ENCODE assay signal across 18 cellular contexts in the genomic region with DNA sequence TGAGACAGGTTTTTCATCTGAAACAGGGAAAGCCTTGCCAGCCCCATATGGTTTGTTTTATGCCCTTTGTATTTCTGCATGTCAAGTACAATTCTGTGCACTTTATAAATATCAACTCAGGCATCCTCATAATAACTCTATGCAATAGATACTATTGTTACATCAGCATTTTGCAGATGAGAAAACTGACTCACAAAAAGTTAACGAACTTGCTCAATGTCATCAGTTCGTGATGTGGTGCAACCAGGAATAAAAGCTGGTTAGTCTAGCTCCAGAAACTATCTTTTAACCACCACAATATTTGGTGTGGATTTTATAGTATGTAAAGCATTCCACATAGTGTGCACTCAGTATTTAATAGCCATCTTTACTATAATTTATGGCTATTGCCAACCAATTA.
DNase-seq lines count a peak whose midpoint lies in the region; ATAC-seq lines count a peak whose summit lies in the region.
"Had no signal": no experiment of that assay in that cellular context is flagged by ENCODE, and none has a peak within 500 bp of the region (broad histone marks: within the 10 kb centered on the region; RNA-seq: fewer than 3 reads in every experiment).

No MANE protein-coding gene starts in this region.

- CTCF ChIA-PET in activated CD4-positive, alpha-beta T cell treated with anti-CD3 and anti-CD28 coated beads for 36 hours (lab: Charles Lee) = interaction anchor here (1.4 kb wide), 1 partner anchor 65 kb away, joined by 3 read pairs; no protein-coding TSS in a partner anchor

- POLR2A ChIA-PET in activated CD4-positive, alpha-beta T cell treated with anti-CD3 and anti-CD28 coated beads for 36 hours (lab: Charles Lee) = no interaction called here

- H3K9me3 ChIP-seq in HUES6 (ENCODE audit: control insufficient read depth, insufficient read depth, low read depth, low read length) = no peaks in the 10 kb centered on the region
- H3K9me3 ChIP-seq: uterus had no signal

- H3K36me3 Mint-ChIP-seq in activated CD4-positive, alpha-beta T cell treated with anti-CD3 and anti-CD28 coated beads for 36 hours (ENCODE audit: low read depth) = no peaks in the 10 kb centered on the region
- H3K36me3 Mint-ChIP-seq in activated T-cell treated with anti-CD3 and anti-CD28 coated beads, Interleukin-2, amount 50 U/mL, for 72 hours (ENCODE audit: insufficient read depth in 2 of 2) = no peaks in the 10 kb centered on the region
- H3K36me3 Mint-ChIP-seq: naive B cell had no signal

- no peak overlapping the region for H3K4me3 ChIP-seq in HUES6 (ENCODE audit: low read depth, low read length)
- H3K4me3 ChIP-seq: uterus had no signal

- H3K4me1 Mint-ChIP-seq in activated CD4-positive, alpha-beta T cell treated with anti-CD3 and anti-CD28 coated beads for 36 hours = peaks cover 12% of the 10 kb centered on the region
- no peaks in the 10 kb centered on the region for H3K4me1 Mint-ChIP-seq in activated T-cell treated with anti-CD3 and anti-CD28 coated beads, Interleukin-2, amount 50 U/mL, for 72 hours (ENCODE audit: low read depth)
- H3K4me1 Mint-ChIP-seq: central memory CD8-positive, alpha-beta T cell; naive B cell had no signal

- H3K9ac ChIP-seq in HUES6 (ENCODE audit: low read length) = no peak overlapping the region
- H3K9ac ChIP-seq: parathyroid adenoma had no signal

- ATAC-seq in activated CD4-positive, alpha-beta T cell treated with anti-CD3 and anti-CD28 coated beads for 36 hours = no peak
- ATAC-seq in GM21367 (IDR thresholded peaks at IDR 0.05; ENCODE audit: unreplicated experiment) = no peak
- ATAC-seq in activated T-cell treated with anti-CD3 and anti-CD28 coated beads, Interleukin-2, amount 50 U/mL, for 72 hours (replicated peaks in 1 of 2) = no peak

- H3K4me1 ChIP-seq in HUES6 (ENCODE audit: control insufficient read depth, insufficient read depth, low read length) = peaks cover 32% of the 10 kb centered on the region
- H3K4me1 ChIP-seq: parathyroid adenoma, uterus had no signal

- DNase-seq in EH (ENCODE audit: low read depth) (peak; percentile 0), SK-MEL-5 (ENCODE audit: low read depth, low spot score) (peak; percentile 42), fibroblast of peridontal ligament (ENCODE audit: extremely low read depth) (peak; percentile 2), ACHN (no peak)
- DNase-seq in activated CD4-positive, alpha-beta T cell treated with anti-CD3 and anti-CD28 coated beads for 36 hours = no peak
- no peak for DNase-seq in activated T-cell treated with anti-CD3 and anti-CD28 coated beads, Interleukin-2, amount 50 U/mL, for 72 hours
- DNase-seq: AML-193; amniotic stem cell; COR-L47; naive B cell; NCI-H2029; NCI-H510A treated with DMSO at 0.1 percent for 48 hours; stimulated activated CD4-positive, alpha-beta T cell treated with anti-CD3 and anti-CD28 coated beads, Interleukin-2, amount 100 ng/mL, for 48 hours; uterus had no signal

- H3K4me3 Mint-ChIP-seq in activated CD4-positive, alpha-beta T cell treated with anti-CD3 and anti-CD28 coated beads for 36 hours = no peak overlapping the region
- H3K4me3 Mint-ChIP-seq in activated T-cell treated with anti-CD3 and anti-CD28 coated beads, Interleukin-2, amount 50 U/mL, for 72 hours = no peak overlapping the region
- H3K4me3 Mint-ChIP-seq: central memory CD8-positive, alpha-beta T cell; naive B cell had no signal

- H3K27me3 Mint-ChIP-seq in activated CD4-positive, alpha-beta T cell treated with anti-CD3 and anti-CD28 coated beads for 36 hours = no peaks in the 10 kb centered on the region
- H3K27me3 Mint-ChIP-seq in activated T-cell treated with anti-CD3 and anti-CD28 coated beads, Interleukin-2, amount 50 U/mL, for 72 hours (ENCODE audit: low read depth) = no peaks in the 10 kb centered on the region
- H3K27me3 Mint-ChIP-seq: central memory CD8-positive, alpha-beta T cell; naive B cell had no signal

- in situ Hi-C loops in SK-MEL-5 (cut with HindIII; ENCODE audit: low pct_unique_long_range_greater_than_20kb, low sequenced_read_pairs) = no loop called here
- in situ Hi-C loops in ACHN (cut with HindIII; ENCODE audit: low pct_ligation_motif_present, low pct_unique_long_range_greater_than_20kb, low sequenced_read_pairs) = no loop called here

- H3K27ac Mint-ChIP-seq in activated CD4-positive, alpha-beta T cell treated with anti-CD3 and anti-CD28 coated beads for 36 hours = no peak overlapping the region
- H3K27ac Mint-ChIP-seq in activated T-cell treated with anti-CD3 and anti-CD28 coated beads, Interleukin-2, amount 50 U/mL, for 72 hours = no peak overlapping the region
- H3K27ac Mint-ChIP-seq: naive B cell had no signal

- H3K27ac ChIP-seq in HUES6 (ENCODE audit: low read depth, low read length) = peak overlapping the region; percentile 68
- H3K27ac ChIP-seq: parathyroid adenoma, uterus had no signal

- intact Hi-C loops in activated CD4-positive, alpha-beta T cell treated with anti-CD3 and anti-CD28 coated beads for 36 hours (cut with DNase I, micrococcal nuclease) = no loop called here

- H3K9me3 Mint-ChIP-seq in activated CD4-positive, alpha-beta T cell treated with anti-CD3 and anti-CD28 coated beads for 36 hours (ENCODE audit: low read depth) = no peaks in the 10 kb centered on the region
- H3K9me3 Mint-ChIP-seq in activated T-cell treated with anti-CD3 and anti-CD28 coated beads, Interleukin-2, amount 50 U/mL, for 72 hours = peaks cover 0 to 3% of the 10 kb centered on the region in 2 donors

- no peaks in the 10 kb centered on the region for H3K27me3 ChIP-seq in HUES6 (ENCODE audit: control insufficient read depth, insufficient read depth, low read length)
- H3K27me3 ChIP-seq: uterus had no signal

- H3K36me3 ChIP-seq in HUES6 (ENCODE audit: control insufficient read depth, insufficient read depth, low read length) = no peaks in the 10 kb centered on the region
- H3K36me3 ChIP-seq: uterus had no signal

Comparison
In these comparisons a context has a peak if more than half of its experiments do, and no peak if none do; other contexts are left out.
1. DNase-seq: peak in EH (single experiment), SK-MEL-5 (single experiment) and fibroblast of peridontal ligament (single experiment); none in ACHN (single experiment), activated CD4-positive, alpha-beta T cell treated with anti-CD3 and anti-CD28 coated beads for 36 hours (single experiment) and activated T-cell treated with anti-CD3 and anti-CD28 coated beads, Interleukin-2, amount 50 U/mL, for 72 hours (0 of 2).